8 cellular contexts compared by ENCODE assay signal in genomic region chrX:19863237-19864223, GRCh38. TPM values are rescaled to one million over a fixed set of nuclear protein-coding genes. Genes with fewer than 3 reads are reported as not detected.
A peak's percentile ranks its signal among the peaks of the same experiment; 100 is the strongest.
DNase-seq lines count a peak whose midpoint lies in the region; ATAC-seq and TF ChIP-seq lines count a peak whose summit lies in the region.

No MANE protein-coding gene starts in this region.

- DNase-seq in left lung (peak in 1 of 2 donors; percentile 70), aorta (no peak), AG20443 (ENCODE audit: low spot score) (no peak), NCI-H1092 treated with DMSO at 0.1 percent for 48 hours (lab: John Stamatoyannopoulos, UW) (no peak)
- no peak for DNase-seq in activated CD4-positive, alpha-beta T cell treated with anti-CD3 and anti-CD28 coated beads for 48 hours

- H3K27ac ChIP-seq in HUES6 (ENCODE audit: low read depth, low read length) (peak overlapping the region; percentile 10; the same call in 1 of the 2 replicates), left lung (peak overlapping the region in 1 of 2 donors; percentile 70), aorta (ENCODE audit: low read depth in 1 of 2, low read length in 2 of 2) (no peak overlapping the region)

- H3K9me3 ChIP-seq in HUES6 (ENCODE audit: control insufficient read depth, insufficient read depth, low read depth, low read length) (no peaks in the 10 kb centered on the region), left lung (no peaks in the 10 kb centered on the region), aorta (ENCODE audit: control insufficient read depth, low read length) (no peaks in the 10 kb centered on the region)

- ATAC-seq in GM18499 (IDR thresholded peaks at IDR 0.05; ENCODE audit: insufficient read depth, unreplicated experiment) (peak; percentile 56), GM21576 (IDR thresholded peaks at IDR 0.05; ENCODE audit: unreplicated experiment) (peak; percentile 67), left lung (peak; percentile 19), aorta (ENCODE audit: low FRiP score) (no peak)

- H3K4me1 ChIP-seq in HUES6 (ENCODE audit: control insufficient read depth, insufficient read depth, low read length) = peaks cover 55% of the 10 kb centered on the region
- H3K4me1 ChIP-seq in left lung = peaks cover 0 to 54% of the 10 kb centered on the region in 2 donors
- peaks cover 0 to 3% of the 10 kb centered on the region in 2 donors for H3K4me1 ChIP-seq in aorta (ENCODE audit: control insufficient read depth in 1 of 2, insufficient read depth in 2 of 2, low read length in 2 of 2)

- WGBS in aorta, 2 donors = 54 to 78% methylated on average over 11 of the region's 11 CpGs

- H3K4me3 ChIP-seq in HUES6 (ENCODE audit: low read depth, low read length) = no peak overlapping the region
- no peak overlapping the region for H3K4me3 ChIP-seq in left lung
- no peak overlapping the region for H3K4me3 ChIP-seq in aorta (ENCODE audit: low read length in 2 of 2)

- intact Hi-C loops in left lung (cut with DNase I) = no loop called here
- intact Hi-C loops in aorta (cut with DNase I) = no loop called here

- H3K36me3 ChIP-seq in HUES6 (ENCODE audit: control insufficient read depth, insufficient read depth, low read length) (no peaks in the 10 kb centered on the region), left lung (no peaks in the 10 kb centered on the region), aorta (ENCODE audit: control insufficient read depth in 1 of 2, insufficient read depth in 2 of 2, low read length in 1 of 2) (no peaks in the 10 kb centered on the region)

- TF ChIP-seq CTCF in left lung (IDR thresholded peaks at IDR 0.05) = no peak

- H3K27me3 ChIP-seq in HUES6 (ENCODE audit: control insufficient read depth, insufficient read depth, low read length) (no peaks in the 10 kb centered on the region; the same call in 1 of the 2 replicates), left lung (no peaks in the 10 kb centered on the region), aorta (ENCODE audit: control insufficient read depth in 1 of 2, insufficient read depth in 2 of 2, low read length in 1 of 2) (no peaks in the 10 kb centered on the region)

- no peak overlapping the region for H3K9ac ChIP-seq in HUES6 (ENCODE audit: low read length)

RNA-seq across cellular contexts. Expression of gene SH3KBP1, which starts 23.9 kb away (rescaled TPM):
- 10 to 100 TPM; 46.4 to 47.3 TPM for total RNA-seq in left lung
- 10 to 100 TPM; 21.7 to 27.8 TPM for total RNA-seq in aorta
- polyA plus RNA-seq in aorta = 1 to 10 TPM; 4.9 to 8.9 TPM
